In the genomic region with DNA sequence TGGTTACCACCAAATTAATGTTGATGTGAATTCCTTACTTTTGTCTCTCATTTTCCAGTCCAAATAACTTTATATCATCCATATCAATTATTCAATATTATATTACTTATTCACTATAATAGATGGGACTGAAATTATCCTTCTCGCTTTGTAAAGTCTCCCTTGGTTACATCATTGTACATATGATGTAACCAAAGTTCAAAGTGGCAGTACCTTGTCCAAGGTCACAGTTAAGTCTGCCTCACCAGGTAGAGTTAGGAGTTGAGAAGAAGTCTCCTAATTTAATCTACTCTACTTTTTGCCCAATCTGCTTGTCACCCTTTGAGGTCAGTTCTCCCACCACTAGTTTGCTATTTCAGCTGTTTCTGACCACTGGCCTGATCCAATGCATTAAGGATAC, we compare ENCODE assay signal across 1 cellular context.
TF ChIP-seq lines count a peak whose summit lies in the region.

No MANE protein-coding gene starts in this region.

TF ChIP-seq in HepG2, 621 proteins besides CTCF, POLR2A, EP300 and RAD21:
- TF ChIP-seq, protein P1, sequence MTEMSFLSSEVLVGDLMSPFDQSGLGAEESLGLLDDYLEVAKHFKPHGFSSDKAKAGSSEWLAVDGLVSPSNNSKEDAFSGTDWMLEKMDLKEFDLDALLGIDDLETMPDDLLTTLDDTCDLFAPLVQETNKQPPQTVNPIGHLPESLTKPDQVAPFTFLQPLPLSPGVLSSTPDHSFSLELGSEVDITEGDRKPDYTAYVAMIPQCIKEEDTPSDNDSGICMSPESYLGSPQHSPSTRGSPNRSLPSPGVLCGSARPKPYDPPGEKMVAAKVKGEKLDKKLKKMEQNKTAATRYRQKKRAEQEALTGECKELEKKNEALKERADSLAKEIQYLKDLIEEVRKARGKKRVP (CRISPR knock-in tag; IDR thresholded peaks at IDR 0.05) = peak in 1 of 2 experiments; percentile 71; a peak in 2 of 4 replicates
- 0 out of 2 replicates have a peak, but pooled peaks have one; percentile 6 for TF ChIP-seq CEBPB (IDR thresholded peaks at IDR 0.05; ENCODE audit: borderline replicate concordance, low read depth, low read length)
- TF ChIP-seq RARA (CRISPR knock-in tag; IDR thresholded peaks at IDR 0.05) = peak; percentile 42; the same call in 1 of the 2 replicates
- no peak for TF ChIP-seq NR2F6 (IDR thresholded peaks at IDR 0.05)
- no peak for TF ChIP-seq NR2F6 (CRISPR knock-in tag; IDR thresholded peaks at IDR 0.05)
- 0 out of 2 replicates have a peak, but pooled peaks have one; percentile 14 for TF ChIP-seq HNF4A (CRISPR knock-in tag; IDR thresholded peaks at IDR 0.05)
